ENCODE assay signal across 8 cellular contexts in the genomic region with DNA sequence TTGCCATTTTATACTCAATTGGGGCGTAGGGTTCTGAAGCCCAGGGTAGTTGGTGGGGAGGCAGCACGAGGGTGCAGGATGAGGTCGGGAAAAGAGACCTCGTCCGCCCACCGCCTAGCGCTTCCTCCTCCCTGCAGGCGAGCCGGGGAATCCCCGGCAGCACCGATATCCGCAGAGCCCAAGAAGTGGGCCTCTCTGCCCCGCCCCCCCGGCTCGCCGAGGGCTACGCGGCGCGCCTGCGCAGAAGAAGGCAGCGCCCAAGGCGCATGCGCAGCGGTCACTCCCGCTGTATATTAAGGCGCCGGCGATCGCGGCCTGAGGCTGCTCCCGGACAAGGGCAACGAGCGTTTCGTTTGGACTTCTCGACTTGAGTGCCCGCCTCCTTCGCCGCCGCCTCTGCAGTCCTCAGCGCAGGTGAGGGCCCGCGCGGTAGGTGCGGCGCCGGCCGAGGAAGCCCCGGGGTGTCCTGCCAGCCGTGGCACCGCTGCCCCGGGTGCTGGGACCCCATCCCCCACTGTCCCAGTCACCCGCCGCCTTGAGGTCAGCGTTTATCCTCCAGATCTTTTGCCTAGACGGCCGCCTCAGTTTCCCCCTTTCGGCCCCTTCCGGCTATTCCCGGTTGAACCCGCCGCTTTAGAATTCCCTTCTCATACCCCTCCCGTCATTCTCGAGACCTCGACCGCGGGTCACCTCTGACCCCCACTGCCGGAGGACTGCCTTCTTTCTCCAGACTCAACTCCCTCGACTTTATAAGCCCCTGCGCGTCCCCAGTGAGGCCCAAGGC.
A peak's percentile ranks its signal among the peaks of the same experiment; 100 is the strongest.
DNase-seq lines count a peak whose midpoint lies in the region; ATAC-seq and TF ChIP-seq lines count a peak whose summit lies in the region.

A gene (plus strand): TSS at position 319 of the 784 bp plus-strand sequence. CDS start 1,082 bp downstream, outside the sequence.

- H3K27ac Mint-ChIP-seq in nephron progenitor cell, result no peak within 1 kb of the TSS
- peak within 1 kb of the TSS; percentile 91 to 99 for H3K27ac Mint-ChIP-seq in stimulated activated naive CD8-positive, alpha-beta T cell treated with anti-CD3 and anti-CD28 coated beads, Interleukin-15, amount 100 ng/mL, for 72 hours

- TF ChIP-seq CTCF in LNCaP clone FGC (IDR thresholded peaks at IDR 0.05; ENCODE audit: control insufficient read depth, extremely low read depth, insufficient read depth) (no peak), nephron progenitor cell (IDR thresholded peaks at IDR 0.05) (peak; percentile 26)

- ATAC-seq in stimulated activated naive CD8-positive, alpha-beta T cell treated with anti-CD3 and anti-CD28 coated beads, Interleukin-15, amount 100 ng/mL, for 72 hours, result peak; percentile 94

- no peaks in the 10 kb centered on the region for H3K9me3 Mint-ChIP-seq in nephron progenitor cell
- H3K9me3 Mint-ChIP-seq in stimulated activated naive CD8-positive, alpha-beta T cell treated with anti-CD3 and anti-CD28 coated beads, Interleukin-15, amount 100 ng/mL, for 72 hours, result no peaks in the 10 kb centered on the region

- H3K4me1 Mint-ChIP-seq in nephron progenitor cell, result peaks cover 32% of the 10 kb centered on the region
- H3K4me1 Mint-ChIP-seq in stimulated activated naive CD8-positive, alpha-beta T cell treated with anti-CD3 and anti-CD28 coated beads, Interleukin-15, amount 100 ng/mL, for 72 hours, result peaks cover 75% of the 10 kb centered on the region

- peaks cover 12% of the 10 kb centered on the region for H3K27me3 Mint-ChIP-seq in nephron progenitor cell (ENCODE audit: low read depth, poor library complexity)
- H3K27me3 Mint-ChIP-seq in stimulated activated naive CD8-positive, alpha-beta T cell treated with anti-CD3 and anti-CD28 coated beads, Interleukin-15, amount 100 ng/mL, for 72 hours, result no peaks in the 10 kb centered on the region

- H3K4me3 Mint-ChIP-seq in nephron progenitor cell, result peak within 1 kb of the TSS; percentile 99
- peak within 1 kb of the TSS; percentile 91 to 96 for H3K4me3 Mint-ChIP-seq in stimulated activated naive CD8-positive, alpha-beta T cell treated with anti-CD3 and anti-CD28 coated beads, Interleukin-15, amount 100 ng/mL, for 72 hours

- peak; percentile 89 for DNase-seq in ELR (ENCODE audit: low read depth)
- peak; percentile 87 for DNase-seq in GOT3 (lab: John Stamatoyannopoulos, UW)
- DNase-seq in LNCaP clone FGC (ENCODE audit: low read depth), result peak; percentile 53
- DNase-seq in SHP77 (lab: John Stamatoyannopoulos, UW), result peak; percentile 83 to 89
- peak; percentile 90 for DNase-seq in activated effector memory CD4-positive, alpha-beta T cell treated with Interleukin-2 at 50 U/mL for 16 hours
- peak; percentile 81 for DNase-seq in fibroblast of the conjunctiva (ENCODE audit: low read depth)
- DNase-seq in nephron progenitor cell, result peak; percentile 98
- peak; percentile 93 to 94 for DNase-seq in stimulated activated naive CD8-positive, alpha-beta T cell treated with anti-CD3 and anti-CD28 coated beads, Interleukin-15, amount 100 ng/mL, for 72 hours

- H3K36me3 Mint-ChIP-seq in nephron progenitor cell (ENCODE audit: low read depth), result peaks cover 36% of the 10 kb centered on the region

- H3K4me3 ChIP-seq in LNCaP clone FGC (ENCODE audit: low read depth, low read length), result peak within 1 kb of the TSS; percentile 92

Comparison
In these comparisons a context has a peak if more than half of its experiments do, and no peak if none do; other contexts are left out.
1. Peak in every context shown above with its lines: DNase-seq, ATAC-seq and H3K4me3 ChIP-seq.